15 cellular contexts compared by ENCODE assay signal in the genomic region with DNA sequence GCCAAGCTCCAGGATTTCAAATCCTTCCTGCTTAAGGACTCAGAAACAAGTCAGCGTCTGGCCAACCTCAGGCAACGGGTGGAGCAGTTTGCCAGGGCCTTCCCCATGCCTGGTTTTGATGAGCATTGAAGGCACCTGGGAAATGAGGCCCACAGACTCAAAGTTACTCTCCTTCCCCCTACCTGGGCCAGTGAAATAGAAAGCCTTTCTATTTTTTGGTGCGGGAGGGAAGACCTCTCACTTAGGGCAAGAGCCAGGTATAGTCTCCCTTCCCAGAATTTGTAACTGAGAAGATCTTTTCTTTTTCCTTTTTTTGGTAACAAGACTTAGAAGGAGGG. TPM values are rescaled to one million over a fixed set of nuclear protein-coding genes. Genes with fewer than 3 reads are reported as not detected.
DNase-seq lines count a peak whose midpoint lies in the region; ATAC-seq, FAIRE-seq and TF ChIP-seq lines count a peak whose summit lies in the region.
"Had no signal": no experiment of that assay in that cellular context is flagged by ENCODE, and none has a peak within 500 bp of the region (broad histone marks: within the 10 kb centered on the region; RNA-seq: fewer than 3 reads in every experiment).

No MANE protein-coding gene starts in this region.

- H3K4me1 ChIP-seq in left ventricle myocardium inferior: peaks cover 65% of the 10 kb centered on the region
- H3K4me1 ChIP-seq in keratinocyte (ENCODE audit: control insufficient read depth, extremely low read depth, insufficient read depth, low read length): peaks cover 74% of the 10 kb centered on the region

- H3K9me3 Mint-ChIP-seq in WTC11 (no peaks in the 10 kb centered on the region), type B pancreatic cell (no peaks in the 10 kb centered on the region)
- H3K9me3 Mint-ChIP-seq: activated T-cell treated with anti-CD3 and anti-CD28 coated beads, Interleukin-2, amount 50 U/mL, for 4 hours had no signal

- H4K20me1 ChIP-seq in keratinocyte (ENCODE audit: control insufficient read depth, extremely low read depth, insufficient read depth, low read length): no peaks in the 10 kb centered on the region

- H3K27me3 ChIP-seq in left ventricle myocardium inferior (ENCODE audit: low read depth): peaks cover 45% of the 10 kb centered on the region
- H3K27me3 ChIP-seq in keratinocyte (ENCODE audit: control insufficient read depth, extremely low read depth, insufficient read depth, low read length): peaks cover 5% of the 10 kb centered on the region

- no peak for FAIRE-seq in keratinocyte (lab: Jason Lieb, UNC)

- H3K9ac ChIP-seq in keratinocyte (ENCODE audit: control insufficient read depth, extremely low read depth, insufficient read depth, low read length): peak overlapping the region; percentile 28

- peak overlapping the region; percentile 41 for H3K4me2 ChIP-seq in keratinocyte (ENCODE audit: control insufficient read depth, extremely low read depth, insufficient read depth, low read depth, low read length)

- intact Hi-C loops in left ventricle myocardium inferior (cut with micrococcal nuclease): no loop called here
- intact Hi-C loops in cardiac septum (cut with DNase I): no loop called here

- no peak for DNase-seq in left ventricle myocardium inferior
- no peak for DNase-seq in cardiac septum (ENCODE audit: low spot score)
- DNase-seq in WTC11 (ENCODE audit: low spot score): no peak
- DNase-seq in keratinocyte (ENCODE audit: low read depth, low spot score): no peak
- DNase-seq in type B pancreatic cell (ENCODE audit: extremely low spot score, unreplicated experiment): no peak
- DNase-seq in NCI-H128 (lab: John Stamatoyannopoulos, UW; ENCODE audit: unreplicated experiment): no peak
- no peak for DNase-seq in hepatic stellate cell (ENCODE audit: low spot score)
- DNase-seq: activated T-cell treated with anti-CD3 and anti-CD28 coated beads, Interleukin-2, amount 50 U/mL, for 4 hours; DND-41; NCI-H1417 treated with DMSO at 0.1 percent for 48 hours; NCI-H345; occipital lobe; OCI-M1; stimulated activated CD4-positive, alpha-beta T cell treated with anti-CD3 and anti-CD28 coated beads, Interleukin-12 subunit alpha, Interleukin-12 subunit beta, amount 100 ng/mL, for 4 hours had no signal

- peak overlapping the region; percentile 83 for H3K27ac ChIP-seq in left ventricle myocardium inferior (replicated peaks)
- peak overlapping the region; percentile 47 for H3K27ac ChIP-seq in keratinocyte (ENCODE audit: control insufficient read depth, insufficient read depth, low read length)

- H2AFZ ChIP-seq in keratinocyte (ENCODE audit: control insufficient read depth, low read length): no peak overlapping the region

- ATAC-seq in WTC11: no peak
- no peak for ATAC-seq in HG03025 (IDR thresholded peaks at IDR 0.05; ENCODE audit: low FRiP score, unreplicated experiment)
- ATAC-seq: activated T-cell treated with anti-CD3 and anti-CD28 coated beads, Interleukin-2, amount 50 U/mL, for 4 hours had no signal

- H3K9me3 ChIP-seq in left ventricle myocardium inferior (replicated peaks) (no peaks in the 10 kb centered on the region), keratinocyte (ENCODE audit: control insufficient read depth, low read depth, low read length) (no peaks in the 10 kb centered on the region)

- peaks cover 38% of the 10 kb centered on the region for H3K36me3 ChIP-seq in left ventricle myocardium inferior
- H3K36me3 ChIP-seq in keratinocyte (ENCODE audit: control insufficient read depth in 2 of 2, extremely low read depth in 1 of 2, insufficient read depth in 2 of 2, low read length in 2 of 2): peaks cover 25 to 41% of the 10 kb centered on the region in 2 experiments

- H3K4me1 Mint-ChIP-seq in WTC11 (peaks cover 48% of the 10 kb centered on the region), type B pancreatic cell (ENCODE audit: unreplicated experiment) (peaks cover 42% of the 10 kb centered on the region)

- no peaks in the 10 kb centered on the region for H3K9me1 ChIP-seq in keratinocyte (ENCODE audit: control insufficient read depth, extremely low read depth, insufficient read depth, low read length)

- H3K79me2 ChIP-seq in keratinocyte (ENCODE audit: control insufficient read depth, insufficient read depth, low read length): peaks cover 25% of the 10 kb centered on the region

- dilution Hi-C loops in keratinocyte (cut with MboI; ENCODE audit: extremely low pct_ligation_motif_present, low sequenced_read_pairs): no loop called here

- H3K36me3 Mint-ChIP-seq in WTC11: peaks cover 35% of the 10 kb centered on the region
- peaks cover 9% of the 10 kb centered on the region for H3K36me3 Mint-ChIP-seq in type B pancreatic cell

- TF ChIP-seq CTCF in left ventricle myocardium inferior (IDR thresholded peaks at IDR 0.05; ENCODE audit: borderline replicate concordance) (no peak), WTC11 (IDR thresholded peaks at IDR 0.05) (no peak), keratinocyte (optimal IDR thresholded peaks at IDR 0.05 in 1 of 3, IDR thresholded peaks at IDR 0.05 in 1 of 3, conservative IDR thresholded peaks at IDR 0.05 in 1 of 3; ENCODE audit: extremely low read depth in 1 of 3, insufficient read depth in 2 of 3, low read length in 3 of 3) (no peak), type B pancreatic cell (conservative IDR thresholded peaks at IDR 0.05) (no peak)

- CTCF ChIA-PET in WTC11 (lab: Charles Lee): interaction anchor here (0.6 to 1.6 kb wide), 3 partner anchors 9 to 20 kb away, joined by 4 to 6 read pairs (median 5); no protein-coding TSS in a partner anchor

- H3K27me3 Mint-ChIP-seq in WTC11 (ENCODE audit: low read depth) (peaks cover 56% of the 10 kb centered on the region), type B pancreatic cell (peaks cover 26% of the 10 kb centered on the region)

- peak overlapping the region; percentile 69 for H3K4me3 ChIP-seq in left ventricle myocardium inferior
- no peak overlapping the region for H3K4me3 ChIP-seq in keratinocyte (ENCODE audit: control insufficient read depth in 2 of 3, extremely low read depth in 1 of 3, insufficient read depth in 2 of 3, low read depth in 1 of 3, low read length in 3 of 3)

- H3K27ac Mint-ChIP-seq in WTC11 (peak overlapping the region; percentile 53; the same call in 1 of the 2 replicates), type B pancreatic cell (peak overlapping the region; percentile 12)

- POLR2A ChIA-PET in WTC11 (lab: Charles Lee): no interaction called here

- H3K4me3 Mint-ChIP-seq in WTC11: no peak overlapping the region
- H3K4me3 Mint-ChIP-seq in type B pancreatic cell: peak overlapping the region; percentile 21
- H3K4me3 Mint-ChIP-seq: activated T-cell treated with anti-CD3 and anti-CD28 coated beads, Interleukin-2, amount 50 U/mL, for 4 hours had no signal

TF ChIP-seq in WTC11, 78 proteins besides CTCF, POLR2A, EP300 and RAD21 (continues in another document):
- no peak for TF ChIP-seq NR3C1 (CRISPR knock-in tag; conservative IDR thresholded peaks at IDR 0.05; ENCODE audit: low read depth)
- TF ChIP-seq GRHL2 (CRISPR knock-in tag; IDR thresholded peaks at IDR 0.05; ENCODE audit: insufficient replicate concordance, severe bottlenecking): no peak
- TF ChIP-seq, protein P1, sequence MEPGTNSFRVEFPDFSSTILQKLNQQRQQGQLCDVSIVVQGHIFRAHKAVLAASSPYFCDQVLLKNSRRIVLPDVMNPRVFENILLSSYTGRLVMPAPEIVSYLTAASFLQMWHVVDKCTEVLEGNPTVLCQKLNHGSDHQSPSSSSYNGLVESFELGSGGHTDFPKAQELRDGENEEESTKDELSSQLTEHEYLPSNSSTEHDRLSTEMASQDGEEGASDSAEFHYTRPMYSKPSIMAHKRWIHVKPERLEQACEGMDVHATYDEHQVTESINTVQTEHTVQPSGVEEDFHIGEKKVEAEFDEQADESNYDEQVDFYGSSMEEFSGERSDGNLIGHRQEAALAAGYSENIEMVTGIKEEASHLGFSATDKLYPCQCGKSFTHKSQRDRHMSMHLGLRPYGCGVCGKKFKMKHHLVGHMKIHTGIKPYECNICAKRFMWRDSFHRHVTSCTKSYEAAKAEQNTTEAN (CRISPR knock-in tag; IDR thresholded peaks at IDR 0.05): no peak
- no peak for TF ChIP-seq ETV6 (CRISPR knock-in tag; IDR thresholded peaks at IDR 0.05)

RNA-seq across cellular contexts. Expression of gene SHMT2, which starts 4.7 kb away (rescaled TPM):
- total RNA-seq in left ventricle myocardium inferior (22.9 TPM), cardiac septum (38.8 TPM), WTC11 (2021) (262 to 297 TPM (median 265 TPM) in 3 replicates), type B pancreatic cell (ENCODE audit: low replicate concordance) (108 and 131 TPM in 2 replicates)
- 84.0 to 180 TPM (median 128 TPM) in 3 replicates for polyA plus RNA-seq in keratinocyte
- 82.9 TPM for polyA plus RNA-seq in keratinocyte (2011; ENCODE audit: low read depth)
- 78.8 and 160 TPM in 2 replicates for polyA plus RNA-seq in keratinocyte (2011; cell fraction: cytosol; rRNA removed)
- polyA plus RNA-seq in keratinocyte (2011; cell fraction: nucleus; rRNA removed): 115 and 120 TPM in 2 replicates
- polyA plus RNA-seq in keratinocyte (2012; ENCODE audit: low replicate concordance): 141 and 149 TPM in 2 replicates
- polyA minus RNA-seq in keratinocyte: 138 to 210 TPM (median 151 TPM) in 3 replicates
- 125 TPM for polyA minus RNA-seq in keratinocyte (2011; cell fraction: cytosol; rRNA and poly(A)+ RNA removed)
- 64.8 and 69.3 TPM in 2 replicates for polyA minus RNA-seq in keratinocyte (2011; cell fraction: nucleus; rRNA and poly(A)+ RNA removed)

RNA-seq across cellular contexts. Expression of gene STAC3, which starts 16.8 kb away (rescaled TPM):
- total RNA-seq in left ventricle myocardium inferior (0.69 TPM), cardiac septum (0.94 TPM), WTC11 (2021) (3.2 to 3.4 TPM (median 3.3 TPM) in 3 replicates), type B pancreatic cell (ENCODE audit: low replicate concordance) (1.6 and 4.8 TPM in 2 replicates)
- polyA plus RNA-seq in keratinocyte: 0.27 to 0.94 TPM (median 0.62 TPM) in 3 replicates
- 2.1 TPM for polyA plus RNA-seq in keratinocyte (2011; ENCODE audit: low read depth)
- 0.09 and 0.13 TPM in 2 replicates for polyA plus RNA-seq in keratinocyte (2011; cell fraction: cytosol; rRNA removed)
- polyA plus RNA-seq in keratinocyte (2011; cell fraction: nucleus; rRNA removed): 1.4 and 3.6 TPM in 2 replicates
- polyA plus RNA-seq in keratinocyte (2012; ENCODE audit: low replicate concordance): 0.33 and 1.1 TPM in 2 replicates
- 1.4 TPM in 1 of 3 replicates, not detected in the others for polyA minus RNA-seq in keratinocyte
- not detected for polyA minus RNA-seq in keratinocyte (2011; cell fraction: cytosol; rRNA and poly(A)+ RNA removed)
- polyA minus RNA-seq in keratinocyte (2011; cell fraction: nucleus; rRNA and poly(A)+ RNA removed): 2.2 TPM in 1 of 2 replicates, not detected in the other

RNA-seq across cellular contexts. Expression of gene NXPH4, which starts 17.6 kb away (rescaled TPM):
- 0.44 TPM for total RNA-seq in left ventricle myocardium inferior
- 20.0 TPM for total RNA-seq in cardiac septum
- 3.7 to 4.9 TPM (median 4.4 TPM) in 3 replicates for total RNA-seq in WTC11 (2021)
- polyA plus RNA-seq in keratinocyte: 0.97 to 1.4 TPM (median 1.2 TPM) in 3 replicates
- 1.2 TPM for polyA plus RNA-seq in keratinocyte (2011; ENCODE audit: low read depth)
- polyA plus RNA-seq in keratinocyte (2011; cell fraction: cytosol; rRNA removed): 0.66 and 1.9 TPM in 2 replicates
- 1.7 and 2.1 TPM in 2 replicates for polyA plus RNA-seq in keratinocyte (2011; cell fraction: nucleus; rRNA removed)
- polyA plus RNA-seq in keratinocyte (2012; ENCODE audit: low replicate concordance): 4.3 and 9.2 TPM in 2 replicates
- polyA minus RNA-seq in keratinocyte: 1.1 to 3.6 TPM (median 1.1 TPM) in 3 replicates
- polyA minus RNA-seq in keratinocyte (2011; cell fraction: cytosol; rRNA and poly(A)+ RNA removed): 8.2 TPM
- polyA minus RNA-seq in keratinocyte (2011; cell fraction: nucleus; rRNA and poly(A)+ RNA removed): 2.1 and 2.2 TPM in 2 replicates
- 15.1 and 45.5 TPM in 2 replicates for total RNA-seq in type B pancreatic cell (ENCODE audit: low replicate concordance)
